ENCODE assay signal across 8 cellular contexts in the genomic region with DNA sequence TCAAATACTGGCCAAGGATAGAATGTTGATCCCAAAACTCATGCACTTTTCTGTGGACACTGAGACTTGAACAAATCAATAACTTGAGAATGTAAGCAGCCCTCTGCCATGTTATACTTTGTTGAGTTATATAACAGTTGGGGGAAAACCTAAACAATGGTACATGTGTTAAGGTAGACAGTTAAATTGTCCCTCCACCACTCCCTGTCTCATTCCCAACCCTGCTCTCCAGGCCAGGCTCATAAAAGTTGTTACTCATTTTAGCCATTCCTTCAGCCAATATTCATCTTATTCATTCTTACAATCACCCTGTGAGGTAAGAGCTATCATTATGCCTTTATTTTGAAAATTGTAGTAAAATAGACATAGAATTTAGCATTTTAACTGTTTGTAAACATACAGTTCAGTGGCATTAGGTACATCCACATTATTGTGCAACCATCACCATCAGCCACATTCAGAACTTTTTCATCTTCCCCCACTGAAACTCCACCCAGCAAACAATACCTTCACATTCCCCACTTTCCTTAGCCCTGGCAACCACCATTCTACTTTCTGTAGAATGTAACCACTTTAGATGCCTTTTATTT. TPM values are rescaled to one million over a fixed set of nuclear protein-coding genes. Genes with fewer than 3 reads are reported as not detected.
DNase-seq lines count a peak whose midpoint lies in the region; ATAC-seq and TF ChIP-seq lines count a peak whose summit lies in the region.

No MANE protein-coding gene starts in this region.

- H3K9me3 ChIP-seq in breast epithelium (no peaks in the 10 kb centered on the region), muscle layer of colon (ENCODE audit: low read length) (no peaks in the 10 kb centered on the region)

- no peak for TF ChIP-seq POLR2A in breast epithelium (IDR thresholded peaks at IDR 0.05)

- DNase-seq in HT1080 (ENCODE audit: low read depth) (peak; percentile 69), breast epithelium (ENCODE audit: low spot score in 2 of 2) (no peak), dedifferentiated amniotic fluid mesenchymal stem cell (ENCODE audit: extremely low spot score) (no peak), NCI-H2196 treated with DMSO at 0.1 percent for 48 hours (lab: John Stamatoyannopoulos, UW; ENCODE audit: unreplicated experiment) (no peak), NCI-H2029 treated with DMSO at 0.1 percent for 48 hours (lab: John Stamatoyannopoulos, UW) (no peak)

- peak overlapping the region; percentile 71 for H3K27ac ChIP-seq in 22Rv1
- peak overlapping the region; percentile 90 to 96 for H3K27ac ChIP-seq in breast epithelium
- peak overlapping the region; percentile 95 for H3K27ac ChIP-seq in muscle layer of colon (ENCODE audit: low read depth, low read length)

- peak overlapping the region; percentile 31 for H3K9ac ChIP-seq in muscle layer of colon (ENCODE audit: low read length)

- intact Hi-C loops in breast epithelium (cut with DNase I; ENCODE audit: low total_unique reads): no loop called here

- H3K4me1 ChIP-seq in breast epithelium (peaks cover 10 to 21% of the 10 kb centered on the region in 2 donors), muscle layer of colon (ENCODE audit: insufficient read depth, low read length) (peaks cover 47% of the 10 kb centered on the region)

- TF ChIP-seq CTCF in 22Rv1 (IDR thresholded peaks at IDR 0.05): no peak
- TF ChIP-seq CTCF in breast epithelium (IDR thresholded peaks at IDR 0.05): no peak

- ATAC-seq in GM19023 (IDR thresholded peaks at IDR 0.05; ENCODE audit: unreplicated experiment): no peak

- H3K4me3 ChIP-seq in breast epithelium: no peak overlapping the region
- no peak overlapping the region for H3K4me3 ChIP-seq in muscle layer of colon (ENCODE audit: low read depth in 1 of 2, low read length in 2 of 2)

- H3K36me3 ChIP-seq in breast epithelium (no peaks in the 10 kb centered on the region), muscle layer of colon (ENCODE audit: insufficient read depth, low read length) (no peaks in the 10 kb centered on the region)

- H3K27me3 ChIP-seq in breast epithelium (no peaks in the 10 kb centered on the region), muscle layer of colon (ENCODE audit: control insufficient read depth in 1 of 2, insufficient read depth in 2 of 2, low read length in 2 of 2) (no peaks in the 10 kb centered on the region)

RNA-seq across cellular contexts. Expression of gene IER3, which starts 38.2 kb away (rescaled TPM):
- total RNA-seq in HT1080 (2014; rRNA removed; shearing (Covaris generic)): 156 and 195 TPM in 2 replicates
- polyA plus RNA-seq in HT1080 (2015; cell fraction: cytosol; rRNA removed): 319 and 384 TPM in 2 replicates
- polyA plus RNA-seq in HT1080 (2015; cell fraction: nucleus; rRNA removed): 434 and 449 TPM in 2 replicates
- total RNA-seq in breast epithelium: 10 to 100 TPM in 2 of 3 donors, 1 to 10 TPM in 1; 7.7 to 64.1 (median 20.0) TPM

RNA-seq across cellular contexts. Expression of gene FLOT1, which starts 40.0 kb away (rescaled TPM):
- total RNA-seq in HT1080 (2014; rRNA removed; shearing (Covaris generic)): 67.0 and 73.8 TPM in 2 replicates
- 107 and 120 TPM in 2 replicates for polyA plus RNA-seq in HT1080 (2015; cell fraction: cytosol; rRNA removed)
- polyA plus RNA-seq in HT1080 (2015; cell fraction: nucleus; rRNA removed): 92.9 and 99.6 TPM in 2 replicates
- 100 to 1,000 TPM in 2 of 3 donors, 10 to 100 TPM in 1; 80.5 to 171 (median 142) TPM for total RNA-seq in breast epithelium
